In the genomic region with DNA sequence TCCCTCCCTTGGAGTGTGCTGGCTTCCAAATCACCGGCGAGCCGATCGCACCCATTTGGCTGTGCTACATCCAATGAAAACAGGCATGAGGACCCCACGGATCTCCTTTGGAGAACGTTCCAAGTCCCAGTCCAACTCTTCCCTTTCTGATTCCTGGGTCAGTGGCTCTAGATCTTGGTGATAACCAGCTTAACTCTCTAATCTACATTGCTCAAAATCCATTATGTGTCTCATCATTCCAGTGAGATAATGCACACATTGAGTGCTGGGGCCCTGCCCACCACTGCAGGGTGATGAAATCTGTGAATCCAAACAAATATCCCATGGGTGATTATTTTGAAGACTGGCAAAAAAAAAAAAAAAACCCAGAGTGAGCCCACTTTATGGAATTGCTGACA, we compare ENCODE assay signal across 21 cellular contexts.
DNase-seq lines count a peak whose midpoint lies in the region; ATAC-seq and TF ChIP-seq lines count a peak whose summit lies in the region.
"Had no signal": no experiment of that assay in that cellular context is flagged by ENCODE, and none has a peak within 500 bp of the region (broad histone marks: within the 10 kb centered on the region; RNA-seq: fewer than 3 reads in every experiment).

No MANE protein-coding gene starts in this region.

- H3K9me3 Mint-ChIP-seq in nephron, result peaks cover 7% of the 10 kb centered on the region

- no peak for DNase-seq in right cardiac atrium
- no peak for DNase-seq in left cardiac atrium
- peak; percentile 28 for DNase-seq in coronary artery (ENCODE audit: low spot score)
- DNase-seq in vagina (ENCODE audit: extremely low spot score in 2 of 2), result no peak
- DNase-seq in NCI-H1105 treated with DMSO at 0.1 percent for 48 hours (lab: John Stamatoyannopoulos, UW), result no peak
- no peak for DNase-seq in substantia nigra (lab: John Stamatoyannopoulos, UW)
- DNase-seq in cerebellum (ENCODE audit: low spot score), result no peak
- DNase-seq: 8988T, DMS79 treated with DMSO at 0.1 percent for 48 hours, H9, Karpas-422, NCI-H1048, NCI-H146, NCI-H2081, NCI-H2171 treated with DMSO at 0.1 percent for 48 hours, NCI-H446, NCI-H526 treated with DMSO at 0.1 percent for 48 hours, SHP77 treated with DMSO at 0.1 percent for 48 hours had no signal

- H3K9me3 ChIP-seq in right cardiac atrium (ENCODE audit: control insufficient read depth, low read length), result no peaks in the 10 kb centered on the region
- H3K9me3 ChIP-seq in vagina, result no peaks in the 10 kb centered on the region

- H3K4me3 ChIP-seq in right cardiac atrium (ENCODE audit: low read length) (no peak overlapping the region), coronary artery (no peak overlapping the region), vagina (no peak overlapping the region)

- intact Hi-C loops in right cardiac atrium (cut with DNase I), result no loop called here
- intact Hi-C loops in left cardiac atrium (cut with DNase I), result no loop called here
- intact Hi-C loops in vagina (cut with DNase I), result no loop called here

- no peak overlapping the region for H3K4me3 Mint-ChIP-seq in nephron
- H3K4me3 Mint-ChIP-seq: CD14-positive monocyte, H9, IgD-negative memory B cell had no signal

- no peak for ATAC-seq in right cardiac atrium
- no peak for ATAC-seq in left cardiac atrium

- no peaks in the 10 kb centered on the region for H3K36me3 ChIP-seq in vagina

- H3K27ac ChIP-seq in right cardiac atrium (ENCODE audit: low read length) (peak overlapping the region; percentile 31), coronary artery (no peak overlapping the region), vagina (peak overlapping the region; percentile 17), substantia nigra (ENCODE audit: low read depth, low read length, poor library complexity, severe bottlenecking) (no peak overlapping the region)

- no peaks in the 10 kb centered on the region for H3K27me3 ChIP-seq in right cardiac atrium (ENCODE audit: control insufficient read depth, insufficient read depth)
- H3K27me3 ChIP-seq in vagina, result no peaks in the 10 kb centered on the region

- H3K4me1 Mint-ChIP-seq in nephron, result peaks cover 49% of the 10 kb centered on the region

- no peaks in the 10 kb centered on the region for H3K36me3 Mint-ChIP-seq in nephron (ENCODE audit: low read depth)
- H3K36me3 Mint-ChIP-seq: CD14-positive monocyte, IgD-negative memory B cell had no signal

- 41% methylated on average over 6 of the region's 6 CpGs for WGBS in right cardiac atrium

- no peak for TF ChIP-seq POLR2A in vagina (IDR thresholded peaks at IDR 0.05)

- H3K27me3 Mint-ChIP-seq in nephron (ENCODE audit: low read depth), result peaks cover 26% of the 10 kb centered on the region
- H3K27me3 Mint-ChIP-seq: IgD-negative memory B cell had no signal

- TF ChIP-seq CTCF in coronary artery (IDR thresholded peaks at IDR 0.05), result no peak
- no peak for TF ChIP-seq CTCF in nephron (IDR thresholded peaks at IDR 0.05; ENCODE audit: unreplicated experiment in 3 of 3)
- no peak for TF ChIP-seq CTCF in vagina (IDR thresholded peaks at IDR 0.05)

- H3K4me1 ChIP-seq in right cardiac atrium (ENCODE audit: control insufficient read depth, insufficient read depth, low read length) (no peaks in the 10 kb centered on the region), vagina (peaks cover 12% of the 10 kb centered on the region)

- peak overlapping the region in 2 of 3 experiments; percentile 2 to 15 for H3K27ac Mint-ChIP-seq in nephron
- H3K27ac Mint-ChIP-seq: H9, IgD-negative memory B cell had no signal

Comparison
In these comparisons a context has a peak if more than half of its experiments do, and no peak if none do; other contexts are left out.
1. H3K27ac ChIP-seq: peak in right cardiac atrium (single experiment) and vagina (single experiment); none in coronary artery (0 of 2) and substantia nigra (single experiment).